Comparison of ENCODE assay signal across 12 cellular contexts in the genomic region with DNA sequence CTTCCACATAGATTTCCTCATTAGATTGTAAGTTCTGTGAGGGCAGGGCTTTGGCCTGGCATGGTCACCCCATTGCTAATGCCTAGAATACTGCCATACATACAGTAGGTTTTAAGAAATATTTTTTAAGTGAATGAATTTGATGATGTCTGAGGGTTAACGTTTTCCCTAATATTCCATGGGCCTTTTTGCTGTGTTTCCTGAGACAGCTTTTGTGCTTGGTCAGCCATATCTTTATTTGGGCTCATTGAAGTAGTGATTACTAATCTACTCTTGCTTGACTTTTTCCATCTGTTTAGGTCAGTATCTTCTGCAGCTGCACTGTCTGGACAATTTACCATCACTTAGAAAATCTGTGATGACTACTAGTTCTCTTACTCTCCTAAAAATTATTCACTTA.
DNase-seq lines count a peak whose midpoint lies in the region; ATAC-seq and TF ChIP-seq lines count a peak whose summit lies in the region.
"Had no signal": no experiment of that assay in that cellular context is flagged by ENCODE, and none has a peak within 500 bp of the region (broad histone marks: within the 10 kb centered on the region; RNA-seq: fewer than 3 reads in every experiment).

No MANE protein-coding gene starts in this region.

- peaks cover 69% of the 10 kb centered on the region for H3K4me1 Mint-ChIP-seq in central memory CD8-positive, alpha-beta T cell

- peaks cover 74% of the 10 kb centered on the region for H4K20me1 ChIP-seq in DND-41 (ENCODE audit: insufficient read depth, low read length)
- peaks cover 75% of the 10 kb centered on the region for H4K20me1 ChIP-seq in Loucy (ENCODE audit: insufficient read depth, low read length, poor library complexity, severe bottlenecking)

- H3K27me3 Mint-ChIP-seq in central memory CD8-positive, alpha-beta T cell = no peaks in the 10 kb centered on the region

- no peaks in the 10 kb centered on the region for H3F3A ChIP-seq in Loucy (ENCODE audit: low read depth)

- H2AFZ ChIP-seq in DND-41 (ENCODE audit: low read depth, low read length) = no peak overlapping the region
- no peak overlapping the region for H2AFZ ChIP-seq in Loucy (ENCODE audit: low read length)

- no peaks in the 10 kb centered on the region for H3K9me2 ChIP-seq in Loucy (replicated peaks; ENCODE audit: low read depth, low read length)

- H3K4me3 ChIP-seq in DND-41 (ENCODE audit: low read depth in 1 of 2, low read length in 2 of 2) (no peak overlapping the region), Loucy (ENCODE audit: low read length, poor library complexity, severe bottlenecking) (peak overlapping the region; percentile 59), neutrophil (ENCODE audit: low read depth in 1 of 2, low read length in 1 of 2) (no peak overlapping the region)

- no peak overlapping the region for H3K9ac ChIP-seq in DND-41 (ENCODE audit: low read depth, low read length)
- peak overlapping the region; percentile 25 for H3K9ac ChIP-seq in Loucy (ENCODE audit: low read depth, low read length, poor library complexity, severe bottlenecking)

- H3K27me3 ChIP-seq in DND-41 (ENCODE audit: insufficient read depth, low read length, poor library complexity) (no peaks in the 10 kb centered on the region), Loucy (ENCODE audit: insufficient read depth, low read length, poor library complexity, severe bottlenecking) (no peaks in the 10 kb centered on the region), neutrophil (no peaks in the 10 kb centered on the region)
- H3K27me3 ChIP-seq: heart left ventricle had no signal

- peak overlapping the region; percentile 98 for H3K4me3 Mint-ChIP-seq in central memory CD8-positive, alpha-beta T cell

- H3K27ac Mint-ChIP-seq in central memory CD8-positive, alpha-beta T cell (ENCODE audit: low read depth) = peak overlapping the region; percentile 7

- peaks cover 89% of the 10 kb centered on the region for H3K79me2 ChIP-seq in DND-41 (ENCODE audit: insufficient read depth, low read length)
- peaks cover 88% of the 10 kb centered on the region for H3K79me2 ChIP-seq in Loucy (ENCODE audit: insufficient read depth, low read length)

- DNase-seq in DND-41 (no peak), NCI-H1105 treated with DMSO at 0.1 percent for 48 hours (lab: John Stamatoyannopoulos, UW) (no peak), hepatic stellate cell (ENCODE audit: low spot score) (no peak)
- no peak for DNase-seq in central memory CD8-positive, alpha-beta T cell (ENCODE audit: low spot score in 2 of 2)
- DNase-seq: DMS79, heart left ventricle, midbrain, NCI-H510A had no signal

- H3K4me2 ChIP-seq in DND-41 (ENCODE audit: insufficient read depth, low read length) = peak overlapping the region; percentile 20; the same call in 1 of the 2 replicates
- H3K4me2 ChIP-seq in Loucy (ENCODE audit: low read depth, low read length, poor library complexity, severe bottlenecking) = peak overlapping the region; percentile 69

- peaks cover 59% of the 10 kb centered on the region for H3K36me3 Mint-ChIP-seq in central memory CD8-positive, alpha-beta T cell (ENCODE audit: insufficient read depth)

- H3K4me1 ChIP-seq in DND-41 (ENCODE audit: insufficient read depth, low read length) = peaks cover 38% of the 10 kb centered on the region
- peaks cover 34% of the 10 kb centered on the region for H3K4me1 ChIP-seq in Loucy (ENCODE audit: insufficient read depth, low read length, poor library complexity, severe bottlenecking)
- peaks cover 76 to 83% of the 10 kb centered on the region in 2 experiments for H3K4me1 ChIP-seq in neutrophil (ENCODE audit: control insufficient read depth in 1 of 2, insufficient read depth in 1 of 2, low read depth in 1 of 2, low read length in 1 of 2)

- ATAC-seq in DND-41 (ENCODE audit: insufficient read depth, low read depth) (no peak), HG02938 (IDR thresholded peaks at IDR 0.05; ENCODE audit: unreplicated experiment) (no peak), GM19023 (IDR thresholded peaks at IDR 0.05; ENCODE audit: unreplicated experiment) (no peak)
- no peak for ATAC-seq in central memory CD8-positive, alpha-beta T cell (replicated peaks; ENCODE audit: extremely low read depth, poor library complexity, severe bottlenecking)
- ATAC-seq: heart left ventricle had no signal

- no peak overlapping the region for H3K27ac ChIP-seq in DND-41 (ENCODE audit: low read length)
- peak overlapping the region; percentile 69 for H3K27ac ChIP-seq in neutrophil

- no peaks in the 10 kb centered on the region for H3K9me3 ChIP-seq in DND-41 (ENCODE audit: insufficient read depth, low read length, severe bottlenecking)
- H3K9me3 ChIP-seq in Loucy (ENCODE audit: insufficient read depth, low read depth, low read length) = no peaks in the 10 kb centered on the region
- H3K9me3 ChIP-seq in neutrophil = no peaks in the 10 kb centered on the region
- H3K9me3 ChIP-seq: heart left ventricle had no signal

- no peaks in the 10 kb centered on the region for H3K9me3 Mint-ChIP-seq in central memory CD8-positive, alpha-beta T cell

- TF ChIP-seq CTCF in DND-41 (IDR thresholded peaks at IDR 0.05; ENCODE audit: borderline replicate concordance, extremely low read depth, low read length, poor library complexity, severe bottlenecking) = no peak
- no peak for TF ChIP-seq CTCF in Loucy (conservative IDR thresholded peaks at IDR 0.05; ENCODE audit: low read length)
- no peak for TF ChIP-seq CTCF in neutrophil (IDR thresholded peaks at IDR 0.05)

- peaks cover 30% of the 10 kb centered on the region for H3K36me3 ChIP-seq in DND-41 (ENCODE audit: insufficient read depth, low read length)
- H3K36me3 ChIP-seq in Loucy (ENCODE audit: insufficient read depth, low read length) = no peaks in the 10 kb centered on the region; the same call in 1 of the 2 replicates
- peaks cover 25% of the 10 kb centered on the region for H3K36me3 ChIP-seq in neutrophil
